ENCODE assay signal across 10 cellular contexts in genomic region chr6:10692965-10693538, GRCh38. TPM values are rescaled to one million over a fixed set of nuclear protein-coding genes. Genes with fewer than 3 reads are reported as not detected.
DNase-seq lines count a peak whose midpoint lies in the region; ATAC-seq and TF ChIP-seq lines count a peak whose summit lies in the region.
"Had no signal": no experiment of that assay in that cellular context is flagged by ENCODE, and none has a peak within 500 bp of the region (broad histone marks: within the 10 kb centered on the region; RNA-seq: fewer than 3 reads in every experiment).

No MANE protein-coding gene starts in this region.

- no peaks in the 10 kb centered on the region for H3K27me3 Mint-ChIP-seq in CD8-positive, alpha-beta T cell (ENCODE audit: low read depth)
- H3K27me3 Mint-ChIP-seq in nephron progenitor cell (ENCODE audit: low read depth, poor library complexity) = peaks cover 12% of the 10 kb centered on the region

- H3K36me3 Mint-ChIP-seq in CD8-positive, alpha-beta T cell = peaks cover 14% of the 10 kb centered on the region
- H3K36me3 Mint-ChIP-seq in nephron progenitor cell (ENCODE audit: low read depth) = peaks cover 14% of the 10 kb centered on the region

- no peaks in the 10 kb centered on the region for H3K27me3 ChIP-seq in CD8-positive, alpha-beta T cell (ENCODE audit: insufficient read depth, low read length)
- no peaks in the 10 kb centered on the region for H3K27me3 ChIP-seq in ectodermal cell (ENCODE audit: control insufficient read depth, insufficient read depth, low read length, poor library complexity, severe bottlenecking)

- ATAC-seq in CD8-positive, alpha-beta T cell = no peak
- ATAC-seq in GM21526 (IDR thresholded peaks at IDR 0.05; ENCODE audit: low FRiP score, unreplicated experiment) (no peak), HG02938 (IDR thresholded peaks at IDR 0.05; ENCODE audit: unreplicated experiment) (no peak)

- intact Hi-C loops in CD8-positive, alpha-beta T cell (cut with DNase I, micrococcal nuclease) = loop anchor here in 1 of 2 experiments (5.0 to 10.0 kb wide), 2 partner anchors 542 to 844 kb away; partner anchors contain the start of genes NEDD9 and TMEM170B

- no peak for DNase-seq in CD8-positive, alpha-beta T cell
- DNase-seq in NB4 (ENCODE audit: low read depth) = peak; percentile 30
- DNase-seq in nephron progenitor cell = no peak
- no peak for DNase-seq in NCI-H1092 treated with DMSO at 0.1 percent for 48 hours (lab: John Stamatoyannopoulos, UW)
- no peak for DNase-seq in NCI-H2171 treated with DMSO at 0.1 percent for 48 hours (lab: John Stamatoyannopoulos, UW)

- peak overlapping the region; percentile 100 for H3K27ac Mint-ChIP-seq in CD8-positive, alpha-beta T cell
- peak overlapping the region; percentile 79 for H3K27ac Mint-ChIP-seq in nephron progenitor cell

- H3K9me3 ChIP-seq in CD8-positive, alpha-beta T cell (ENCODE audit: low read length) = no peaks in the 10 kb centered on the region
- no peaks in the 10 kb centered on the region for H3K9me3 ChIP-seq in ectodermal cell (ENCODE audit: control insufficient read depth, low read length)

- POLR2A ChIA-PET in CD8-positive, alpha-beta T cell (lab: Charles Lee) = interaction anchor here (3.5 kb wide), 1 partner anchor 26 kb away, joined by 33 read pairs; no protein-coding TSS in a partner anchor

- peak overlapping the region; percentile 97 for H3K4me3 ChIP-seq in CD8-positive, alpha-beta T cell (ENCODE audit: low read depth, low read length)
- H3K4me3 ChIP-seq in NB4 (ENCODE audit: low read depth, low read length) (peak overlapping the region; percentile 87), ectodermal cell (ENCODE audit: insufficient read depth, low read depth, low read length) (peak overlapping the region; percentile 96)

- no peak overlapping the region for H3K27ac ChIP-seq in CD8-positive, alpha-beta T cell (ENCODE audit: low read depth, low read length)
- no peak overlapping the region for H3K27ac ChIP-seq in ectodermal cell (ENCODE audit: insufficient read depth, low read depth, low read length, poor library complexity, severe bottlenecking)

- H3K4me1 Mint-ChIP-seq in CD8-positive, alpha-beta T cell (ENCODE audit: low read depth) = peaks cover 39% of the 10 kb centered on the region
- H3K4me1 Mint-ChIP-seq in nephron progenitor cell = peaks cover 42% of the 10 kb centered on the region

- TF ChIP-seq CTCF in CD8-positive, alpha-beta T cell (IDR thresholded peaks at IDR 0.05) = no peak
- no peak for TF ChIP-seq CTCF in NB4 (IDR thresholded peaks at IDR 0.05; ENCODE audit: low read depth, low read length)
- TF ChIP-seq CTCF in nephron progenitor cell (IDR thresholded peaks at IDR 0.05) = no peak

- no peaks in the 10 kb centered on the region for H3K36me3 ChIP-seq in CD8-positive, alpha-beta T cell (ENCODE audit: insufficient read depth, low read length)
- no peaks in the 10 kb centered on the region for H3K36me3 ChIP-seq in ectodermal cell (ENCODE audit: control insufficient read depth, insufficient read depth, low read length)

- WGBS in ectodermal cell, 2 experiments = 91% methylated on average over 8 of the region's 8 CpGs

- CTCF ChIA-PET in CD8-positive, alpha-beta T cell (lab: Charles Lee) = no interaction called here

- peaks cover 23% of the 10 kb centered on the region for H3K4me1 ChIP-seq in CD8-positive, alpha-beta T cell (ENCODE audit: insufficient read depth, low read length)
- H3K4me1 ChIP-seq in ectodermal cell (ENCODE audit: control insufficient read depth, insufficient read depth, low read length) = peaks cover 21% of the 10 kb centered on the region

- no peak for TF ChIP-seq POLR2A in NB4 (IDR thresholded peaks at IDR 0.05; ENCODE audit: extremely low read depth, insufficient read length)

- H3K4me3 Mint-ChIP-seq in CD8-positive, alpha-beta T cell = peak overlapping the region; percentile 98
- peak overlapping the region; percentile 91 for H3K4me3 Mint-ChIP-seq in nephron progenitor cell

- H3K9me3 Mint-ChIP-seq in CD8-positive, alpha-beta T cell = no peaks in the 10 kb centered on the region
- H3K9me3 Mint-ChIP-seq in nephron progenitor cell = no peaks in the 10 kb centered on the region

RNA-seq across cellular contexts. Expression of gene C6orf52, which starts 1.4 kb away (rescaled TPM):
- not detected for total RNA-seq in CD8-positive, alpha-beta T cell
- polyA plus RNA-seq in ectodermal cell (2013, experiment 1 of 4) = 3.6 TPM
- 5.4 TPM for polyA plus RNA-seq in ectodermal cell (2013, experiment 2 of 4)
- polyA plus RNA-seq in ectodermal cell (2013, experiment 3 of 4) = 3.5 TPM
- polyA plus RNA-seq in ectodermal cell (2013, experiment 4 of 4) = 4.5 TPM
- total RNA-seq: HT-29, lung microvascular endothelial cell had no signal

RNA-seq across cellular contexts. Expression of gene PAK1IP1, which starts 1.7 kb away (rescaled TPM):
- total RNA-seq in CD8-positive, alpha-beta T cell = 1 to 10 TPM; 6.5 to 6.8 TPM
- 23.1 TPM for polyA plus RNA-seq in ectodermal cell (2013, experiment 1 of 4)
- polyA plus RNA-seq in ectodermal cell (2013, experiment 2 of 4) = 22.5 TPM
- polyA plus RNA-seq in ectodermal cell (2013, experiment 3 of 4) = 21.5 TPM
- 18.8 TPM for polyA plus RNA-seq in ectodermal cell (2013, experiment 4 of 4)

RNA-seq across cellular contexts. Expression of gene TMEM14C, which starts 29.8 kb away (rescaled TPM):
- 1 to 10 TPM; 7.5 to 8.5 TPM for total RNA-seq in CD8-positive, alpha-beta T cell
- polyA plus RNA-seq in ectodermal cell (2013, experiment 1 of 4) = 138 TPM
- 145 TPM for polyA plus RNA-seq in ectodermal cell (2013, experiment 2 of 4)
- polyA plus RNA-seq in ectodermal cell (2013, experiment 3 of 4) = 162 TPM
- 171 TPM for polyA plus RNA-seq in ectodermal cell (2013, experiment 4 of 4)

RNA-seq across cellular contexts. Expression of gene TMEM14B, which starts 54.6 kb away (rescaled TPM):
- total RNA-seq in CD8-positive, alpha-beta T cell = 10 to 100 TPM; 36.5 to 41.2 TPM
- 81.0 TPM for polyA plus RNA-seq in ectodermal cell (2013, experiment 1 of 4)
- polyA plus RNA-seq in ectodermal cell (2013, experiment 2 of 4) = 91.7 TPM
- 86.5 TPM for polyA plus RNA-seq in ectodermal cell (2013, experiment 3 of 4)
- 84.5 TPM for polyA plus RNA-seq in ectodermal cell (2013, experiment 4 of 4)
